ENCODE assay signal across 8 cellular contexts in genomic region chr7:33128631-33128989, GRCh38. TPM values are rescaled to one million over a fixed set of nuclear protein-coding genes. Genes with fewer than 3 reads are reported as not detected.
DNase-seq lines count a peak whose midpoint lies in the region; ATAC-seq and TF ChIP-seq lines count a peak whose summit lies in the region.

No MANE protein-coding gene starts in this region.

- peak overlapping the region; percentile 83 for H3K27ac Mint-ChIP-seq in activated CD8-positive, alpha-beta memory T cell treated with anti-CD3 and anti-CD28 coated beads, Interleukin-2, amount 10 ng/mL, durations not matched to agents 7 days and 5 days

- H3K36me3 ChIP-seq in liver (ENCODE audit: control insufficient read depth in 4 of 4, insufficient read depth in 3 of 4, low read depth in 1 of 4, low read length in 3 of 4) = no peaks in the 10 kb centered on the region
- H3K36me3 ChIP-seq in thymus (ENCODE audit: control insufficient read depth, insufficient read depth) = no peaks in the 10 kb centered on the region

- H3K9me3 ChIP-seq in liver (ENCODE audit: control insufficient read depth in 4 of 4, low read length in 3 of 4) (no peaks in the 10 kb centered on the region), thymus (ENCODE audit: control insufficient read depth) (no peaks in the 10 kb centered on the region)

- H3K36me3 Mint-ChIP-seq in activated CD8-positive, alpha-beta memory T cell treated with anti-CD3 and anti-CD28 coated beads, Interleukin-2, amount 10 ng/mL, durations not matched to agents 7 days and 5 days = peaks cover under 1% of the 10 kb centered on the region

- H3K27me3 ChIP-seq in liver (ENCODE audit: control insufficient read depth in 4 of 4, insufficient read depth in 4 of 4, low read length in 3 of 4) (no peaks in the 10 kb centered on the region), thymus (ENCODE audit: control insufficient read depth, insufficient read depth) (no peaks in the 10 kb centered on the region)

- no peak for TF ChIP-seq RAD21 in liver (IDR thresholded peaks at IDR 0.05)

- H3K4me3 ChIP-seq in astrocyte of the cerebellum (ENCODE audit: low read depth, low read length) (peak overlapping the region; percentile 78), liver (ENCODE audit: low read depth in 1 of 3, low read length in 3 of 3) (peak overlapping the region; percentile 72 to 100 (median 98)), thymus (ENCODE audit: low read length) (peak overlapping the region; percentile 61)

- H3K4me3 Mint-ChIP-seq in activated CD8-positive, alpha-beta memory T cell treated with anti-CD3 and anti-CD28 coated beads, Interleukin-2, amount 10 ng/mL, durations not matched to agents 7 days and 5 days = peak overlapping the region; percentile 96

- ATAC-seq in activated CD8-positive, alpha-beta memory T cell treated with anti-CD3 and anti-CD28 coated beads, Interleukin-2, amount 10 ng/mL, durations not matched to agents 7 days and 5 days = no peak
- ATAC-seq in HG02973 (IDR thresholded peaks at IDR 0.05; ENCODE audit: unreplicated experiment) = no peak

- H3K4me1 Mint-ChIP-seq in activated CD8-positive, alpha-beta memory T cell treated with anti-CD3 and anti-CD28 coated beads, Interleukin-2, amount 10 ng/mL, durations not matched to agents 7 days and 5 days = peaks cover 18% of the 10 kb centered on the region

- H3K27me3 Mint-ChIP-seq in activated CD8-positive, alpha-beta memory T cell treated with anti-CD3 and anti-CD28 coated beads, Interleukin-2, amount 10 ng/mL, durations not matched to agents 7 days and 5 days = no peaks in the 10 kb centered on the region

- no peaks in the 10 kb centered on the region for H3K9me3 Mint-ChIP-seq in activated CD8-positive, alpha-beta memory T cell treated with anti-CD3 and anti-CD28 coated beads, Interleukin-2, amount 10 ng/mL, durations not matched to agents 7 days and 5 days (ENCODE audit: low read depth)

- 0% methylated on average over 3 of the region's 3 CpGs for WGBS in liver
- WGBS in thymus = 0% methylated on average over 3 of the region's 3 CpGs

- peak overlapping the region in 1 of 2 donors; percentile 71 for H3K9ac ChIP-seq in liver (ENCODE audit: low read depth in 1 of 2, low read length in 2 of 2)

- peak overlapping the region; percentile 89 for H3K27ac ChIP-seq in liver (ENCODE audit: low read depth in 1 of 2, low read length in 2 of 2)
- peak overlapping the region; percentile 64 for H3K27ac ChIP-seq in thymus (ENCODE audit: low read depth)

- no peak for TF ChIP-seq CTCF in astrocyte of the cerebellum (IDR thresholded peaks at IDR 0.05; ENCODE audit: low read depth, low read length, missing control alignments)
- no peak for TF ChIP-seq CTCF in liver (IDR thresholded peaks at IDR 0.05; ENCODE audit: low read depth, low read length, missing input control)

- DNase-seq in activated CD8-positive, alpha-beta memory T cell treated with anti-CD3 and anti-CD28 coated beads, Interleukin-2, amount 10 ng/mL, durations not matched to agents 7 days and 5 days = no peak
- DNase-seq in activated CD8-positive, alpha-beta memory T cell treated with anti-CD3 and anti-CD28 coated beads for 24 hours = no peak
- DNase-seq in astrocyte of the cerebellum (ENCODE audit: low read depth) = no peak
- no peak for DNase-seq in NCI-H1694 treated with DMSO at 0.1 percent for 48 hours (lab: John Stamatoyannopoulos, UW)
- no peak for DNase-seq in stimulated activated CD4-positive, alpha-beta T cell treated with anti-CD3 and anti-CD28 coated beads, Interleukin-4, amount 100 ng/mL, for 4 hours

- CTCF ChIA-PET in activated CD8-positive, alpha-beta memory T cell treated with anti-CD3 and anti-CD28 coated beads, Interleukin-2, amount 10 ng/mL, durations not matched to agents 7 days and 5 days (lab: Charles Lee) = interaction anchor here (0.7 to 3.2 kb wide), 2 partner anchors 20 to 21 kb away, joined by 3 to 25 read pairs; partner anchors contain the start of gene RP9

- H3K4me1 ChIP-seq in liver (ENCODE audit: control insufficient read depth in 4 of 4, insufficient read depth in 4 of 4, low read length in 3 of 4) (peaks cover 1 to 11% (median 8%) of the 10 kb centered on the region in 4 donors), thymus (ENCODE audit: control insufficient read depth, insufficient read depth, low read length) (no peaks in the 10 kb centered on the region)

- in situ Hi-C loops in astrocyte of the cerebellum (cut with HindIII; ENCODE audit: low sequenced_read_pairs) = no loop called here

TF ChIP-seq in liver, 16 proteins besides CTCF, POLR2A, EP300 and RAD21:
- TF ChIP-seq JUND (IDR thresholded peaks at IDR 0.05) (no peak), HNF4A (conservative IDR thresholded peaks at IDR 0.05) (no peak), TAF1 (conservative IDR thresholded peaks at IDR 0.05) (no peak), ATF3 (IDR thresholded peaks at IDR 0.05) (no peak), SP1 (IDR thresholded peaks at IDR 0.05) (no peak), REST (IDR thresholded peaks at IDR 0.05) (no peak), YY1 (IDR thresholded peaks at IDR 0.05) (no peak)
- TF ChIP-seq, protein P1, sequence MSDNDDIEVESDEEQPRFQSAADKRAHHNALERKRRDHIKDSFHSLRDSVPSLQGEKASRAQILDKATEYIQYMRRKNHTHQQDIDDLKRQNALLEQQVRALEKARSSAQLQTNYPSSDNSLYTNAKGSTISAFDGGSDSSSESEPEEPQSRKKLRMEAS (IDR thresholded peaks at IDR 0.05) = no peak

RNA-seq across cellular contexts. Expression of gene BBS9, which starts 0.8 kb away (rescaled TPM):
- 10 to 100 TPM in 1 of 2 experiments, 1 to 10 TPM in 1; 9.8 to 10.2 TPM for total RNA-seq in activated CD8-positive, alpha-beta memory T cell treated with anti-CD3 and anti-CD28 coated beads, Interleukin-2, amount 10 ng/mL, durations not matched to agents 7 days and 5 days
- 1 to 10 TPM; 6.3 to 9.5 TPM for total RNA-seq in liver
- polyA plus RNA-seq in liver (1 to 10 TPM; 2.3 to 2.7 TPM), thymus (6.9 TPM)

RNA-seq across cellular contexts. Expression of gene RP9, which starts 19.4 kb away (rescaled TPM):
- total RNA-seq in activated CD8-positive, alpha-beta memory T cell treated with anti-CD3 and anti-CD28 coated beads, Interleukin-2, amount 10 ng/mL, durations not matched to agents 7 days and 5 days = 10 to 100 TPM; 11.3 to 11.5 TPM
- total RNA-seq in liver = 1 to 10 TPM; 3.6 to 5.1 TPM
- polyA plus RNA-seq in liver (1 to 10 TPM; 3.3 to 7.7 TPM), thymus (17.8 TPM)
